ENCODE assay signal across 8 cellular contexts in genomic region chr2:168456526-168457176, GRCh38. TPM values are rescaled to one million over a fixed set of nuclear protein-coding genes. Genes with fewer than 3 reads are reported as not detected.
DNase-seq lines count a peak whose midpoint lies in the region; ATAC-seq and TF ChIP-seq lines count a peak whose summit lies in the region.

No MANE protein-coding gene starts in this region.

- POLR2A ChIA-PET in MCF 10A (lab: Yijun Ruan, JAX), result interaction anchor here (0.6 to 1.7 kb wide), 15 partner anchors 8 to 484 kb away, joined by 3 to 19 read pairs (median 3); no protein-coding TSS in a partner anchor

- H3K27ac Mint-ChIP-seq in MCF 10A (ENCODE audit: low read depth, unreplicated experiment), result peak overlapping the region; percentile 28

- peak; percentile 28 for DNase-seq in Caki2 (ENCODE audit: low read depth)
- DNase-seq in SK-MEL-5 (ENCODE audit: low read depth, low spot score), result peak; percentile 30
- peak; percentile 48 for DNase-seq in MCF 10A (ENCODE audit: unreplicated experiment)
- DNase-seq in islet precursor cell, result peak; percentile 71
- DNase-seq in stimulated activated CD4-positive, alpha-beta T cell treated with anti-CD3 and anti-CD28 coated beads, Interleukin-15, amount 100 ng/mL, for 24 hours, result peak; percentile 66
- DNase-seq in occipital lobe (lab: John Stamatoyannopoulos, UW), result no peak

- H3K4me1 Mint-ChIP-seq in MCF 10A (ENCODE audit: insufficient read depth, unreplicated experiment), result peaks cover 21% of the 10 kb centered on the region

- H3K9me3 Mint-ChIP-seq in MCF 10A (ENCODE audit: unreplicated experiment), result no peaks in the 10 kb centered on the region

- CTCF ChIA-PET in MCF 10A (lab: Yijun Ruan, JAX), result interaction anchor here (0.6 kb wide), 1 partner anchor 226 kb away, joined by 3 read pairs; no protein-coding TSS in a partner anchor

- in situ Hi-C loops in Caki2 (cut with HindIII; ENCODE audit: low pct_unique_long_range_greater_than_20kb, low sequenced_read_pairs), result no loop called here
- in situ Hi-C loops in SK-MEL-5 (cut with HindIII; ENCODE audit: low pct_unique_long_range_greater_than_20kb, low sequenced_read_pairs), result no loop called here

- no peaks in the 10 kb centered on the region for H3K36me3 Mint-ChIP-seq in MCF 10A (ENCODE audit: insufficient read depth, unreplicated experiment)

- no peaks in the 10 kb centered on the region for H3K27me3 Mint-ChIP-seq in MCF 10A (ENCODE audit: insufficient read depth, unreplicated experiment)

- H3K4me3 Mint-ChIP-seq in MCF 10A (ENCODE audit: unreplicated experiment), result no peak overlapping the region

- no TSS peak for BruUV-seq in MCF 10A (replicated peaks; lab: Mats Ljungman, UMichigan)

- ATAC-seq in GM19395 (IDR thresholded peaks at IDR 0.05; ENCODE audit: unreplicated experiment), result peak; percentile 45
- peak; percentile 6 for ATAC-seq in HG03457 (IDR thresholded peaks at IDR 0.05; ENCODE audit: unreplicated experiment)

- intact Hi-C loops in MCF 10A (cut with micrococcal nuclease), result loop anchor here (1.0 to 5.0 kb wide), 6 partner anchors 61 to 230 kb away; no protein-coding TSS in a partner anchor

- TF ChIP-seq CTCF in MCF 10A (IDR thresholded peaks at IDR 0.05; ENCODE audit: unreplicated experiment), result no peak

RNA-seq across cellular contexts. Expression of gene CERS6, which starts 0.6 kb away (rescaled TPM):
- total RNA-seq in Caki2 (2014; rRNA removed; shearing (Covaris generic); ENCODE audit: low replicate concordance), result 7.2 and 7.3 TPM in 2 replicates
- total RNA-seq in SK-MEL-5 (2014; rRNA removed; shearing (Covaris generic)), result 20.2 and 20.3 TPM in 2 replicates
- 10.0 and 14.5 TPM in 2 replicates for polyA plus RNA-seq in SK-MEL-5 (2015; cell fraction: cytosol; rRNA removed)
- 6.2 and 8.1 TPM in 2 replicates for polyA plus RNA-seq in SK-MEL-5 (2015; cell fraction: nucleus; rRNA removed)
- total RNA-seq in MCF 10A (2022), result 24.3 and 27.4 TPM in 2 replicates
- total RNA-seq in occipital lobe, result 146 TPM
